ENCODE assay signal across 22 cellular contexts in the genomic region with DNA sequence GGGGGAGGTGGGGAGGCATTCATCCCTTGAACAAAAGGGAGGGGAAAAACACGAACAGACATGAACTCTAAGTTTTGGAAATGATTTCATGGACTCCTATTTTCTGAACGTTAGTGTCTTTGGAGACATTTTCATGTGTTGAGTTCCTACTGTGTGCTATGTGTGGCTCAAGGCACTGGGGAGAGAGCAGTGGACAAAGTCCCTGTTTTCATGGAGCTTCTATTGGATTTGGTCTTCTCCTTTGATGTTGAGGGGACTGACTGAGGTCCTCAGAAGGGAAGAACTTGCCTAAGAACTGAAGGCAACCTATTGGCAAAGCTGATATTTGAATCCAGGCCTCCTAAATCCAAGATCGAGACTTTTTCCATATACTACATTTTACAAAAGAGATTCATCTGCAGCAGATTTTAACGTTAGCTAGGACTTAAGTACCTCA. TPM values are rescaled to one million over a fixed set of nuclear protein-coding genes. Genes with fewer than 3 reads are reported as not detected.
DNase-seq lines count a peak whose midpoint lies in the region; ATAC-seq and TF ChIP-seq lines count a peak whose summit lies in the region.
"Had no signal": no experiment of that assay in that cellular context is flagged by ENCODE, and none has a peak within 500 bp of the region (broad histone marks: within the 10 kb centered on the region; RNA-seq: fewer than 3 reads in every experiment).

No MANE protein-coding gene starts in this region.

- no peaks in the 10 kb centered on the region for H4K20me1 ChIP-seq in PC-3 (ENCODE audit: low read length)

- ATAC-seq in PC-3 = no peak
- no peak for ATAC-seq in right lobe of liver
- ATAC-seq in stimulated activated effector memory CD8-positive, alpha-beta T cell treated with anti-CD3 and anti-CD28 coated beads, Interleukin-12 subunit alpha, Interleukin-12 subunit beta, amount 100 ng/mL, for 72 hours = no peak
- no peak for ATAC-seq in HG02571 (IDR thresholded peaks at IDR 0.05; ENCODE audit: unreplicated experiment)
- ATAC-seq: activated CD4-positive, alpha-beta T cell treated with anti-CD3 and anti-CD28 coated beads for 36 hours; activated naive CD4-positive, alpha-beta T cell treated with anti-CD3 and anti-CD28 coated beads, Interleukin-2, amount 50 U/mL, for 72 hours; naive thymus-derived CD8-positive, alpha-beta T cell; stimulated activated naive CD8-positive, alpha-beta T cell treated with anti-CD3 and anti-CD28 coated beads, Interleukin-15, Interleukin-2, amounts not matched to agents 100 U/mL and 50 U/mL, for 24 hours had no signal

- no peaks in the 10 kb centered on the region for H3K9me2 ChIP-seq in PC-3 (replicated peaks; ENCODE audit: low read length)

- no peak overlapping the region for H3K4me3 Mint-ChIP-seq in stimulated activated effector memory CD8-positive, alpha-beta T cell treated with anti-CD3 and anti-CD28 coated beads, Interleukin-12 subunit alpha, Interleukin-12 subunit beta, amount 100 ng/mL, for 72 hours
- H3K4me3 Mint-ChIP-seq: activated CD4-positive, alpha-beta T cell treated with anti-CD3 and anti-CD28 coated beads for 36 hours; CD4-positive, alpha-beta T cell; naive thymus-derived CD8-positive, alpha-beta T cell had no signal

- H3K27ac Mint-ChIP-seq in stimulated activated effector memory CD8-positive, alpha-beta T cell treated with anti-CD3 and anti-CD28 coated beads, Interleukin-12 subunit alpha, Interleukin-12 subunit beta, amount 100 ng/mL, for 72 hours = peak overlapping the region; percentile 94
- H3K27ac Mint-ChIP-seq: CD4-positive, alpha-beta T cell; progenitor cell of endocrine pancreas had no signal

- CTCF ChIA-PET in PC-3 (lab: Charles Lee) = no interaction called here

- no peaks in the 10 kb centered on the region for H3K9me3 Mint-ChIP-seq in stimulated activated effector memory CD8-positive, alpha-beta T cell treated with anti-CD3 and anti-CD28 coated beads, Interleukin-12 subunit alpha, Interleukin-12 subunit beta, amount 100 ng/mL, for 72 hours
- H3K9me3 Mint-ChIP-seq: CD4-positive, alpha-beta T cell; naive thymus-derived CD8-positive, alpha-beta T cell had no signal

- no peak for TF ChIP-seq CTCF in PC-3 (conservative IDR thresholded peaks at IDR 0.05; ENCODE audit: low read depth, low read length)
- TF ChIP-seq CTCF in breast epithelium (IDR thresholded peaks at IDR 0.05) = no peak
- TF ChIP-seq CTCF in right lobe of liver (IDR thresholded peaks at IDR 0.05) = no peak

- H3F3A ChIP-seq in PC-3 (ENCODE audit: low read length, unreplicated experiment) = peaks cover 13% of the 10 kb centered on the region

- H3K36me3 Mint-ChIP-seq in stimulated activated effector memory CD8-positive, alpha-beta T cell treated with anti-CD3 and anti-CD28 coated beads, Interleukin-12 subunit alpha, Interleukin-12 subunit beta, amount 100 ng/mL, for 72 hours = no peaks in the 10 kb centered on the region
- H3K36me3 Mint-ChIP-seq: naive thymus-derived CD8-positive, alpha-beta T cell had no signal

- H3K9me3 ChIP-seq in PC-3 (ENCODE audit: low read length) = no peaks in the 10 kb centered on the region
- H3K9me3 ChIP-seq in breast epithelium = no peaks in the 10 kb centered on the region
- no peaks in the 10 kb centered on the region for H3K9me3 ChIP-seq in right lobe of liver
- H3K9me3 ChIP-seq: transverse colon had no signal

- 57% methylated on average over 4 of the region's 4 CpGs for WGBS in right lobe of liver (ENCODE audit: insufficient coverage, low coverage, low lambda C conversion rate, missing lambda C conversion rate)

- peaks cover 66% of the 10 kb centered on the region for H3K4me1 Mint-ChIP-seq in stimulated activated effector memory CD8-positive, alpha-beta T cell treated with anti-CD3 and anti-CD28 coated beads, Interleukin-12 subunit alpha, Interleukin-12 subunit beta, amount 100 ng/mL, for 72 hours

- TF ChIP-seq POLR2A in breast epithelium (IDR thresholded peaks at IDR 0.05) (no peak), right lobe of liver (IDR thresholded peaks at IDR 0.05) (no peak)

- no peaks in the 10 kb centered on the region for H3K79me2 ChIP-seq in PC-3 (ENCODE audit: low read length)

- H3K36me3 ChIP-seq in PC-3 (ENCODE audit: low read depth, low read length) (no peaks in the 10 kb centered on the region), breast epithelium (no peaks in the 10 kb centered on the region), right lobe of liver (no peaks in the 10 kb centered on the region)
- H3K36me3 ChIP-seq: transverse colon had no signal

- no peak overlapping the region for H3K4me2 ChIP-seq in PC-3 (ENCODE audit: low read length)

- BruUV-seq in PC-3 (replicated peaks; lab: Mats Ljungman, UMichigan) = no TSS peak

- no peaks in the 10 kb centered on the region for H3K27me3 ChIP-seq in PC-3 (ENCODE audit: low read length)
- no peaks in the 10 kb centered on the region for H3K27me3 ChIP-seq in breast epithelium
- H3K27me3 ChIP-seq in right lobe of liver = no peaks in the 10 kb centered on the region
- H3K27me3 ChIP-seq: transverse colon had no signal

- no peak overlapping the region for H3K4me3 ChIP-seq in PC-3 (ENCODE audit: low read length)
- no peak overlapping the region for H3K4me3 ChIP-seq in breast epithelium
- peak overlapping the region in 2 of 3 donors; percentile 7 to 15 for H3K4me3 ChIP-seq in right lobe of liver
- H3K4me3 ChIP-seq: smooth muscle cell, transverse colon had no signal

- no peak overlapping the region for H3K9ac ChIP-seq in PC-3 (ENCODE audit: low read length)

- peaks cover 41% of the 10 kb centered on the region for H3K4me1 ChIP-seq in PC-3 (ENCODE audit: insufficient read depth, low read length)
- peaks cover 0 to 4% of the 10 kb centered on the region in 2 donors for H3K4me1 ChIP-seq in breast epithelium
- peaks cover 0 to 22% (median 4%) of the 10 kb centered on the region in 4 donors for H3K4me1 ChIP-seq in right lobe of liver

- no peak for DNase-seq in PC-3
- no peak for DNase-seq in breast epithelium (ENCODE audit: low spot score in 2 of 2)
- no peak for DNase-seq in right lobe of liver
- DNase-seq in stimulated activated effector memory CD8-positive, alpha-beta T cell treated with anti-CD3 and anti-CD28 coated beads, Interleukin-12 subunit alpha, Interleukin-12 subunit beta, amount 100 ng/mL, for 72 hours (ENCODE audit: low spot score in 2 of 2) = no peak
- no peak for DNase-seq in NCI-H345 treated with DMSO at 0.1 percent for 48 hours (lab: John Stamatoyannopoulos, UW; ENCODE audit: unreplicated experiment)
- DNase-seq in GM19238 (ENCODE audit: insufficient read length, low spot score) = no peak
- DNase-seq in NCI-H2227 (lab: John Stamatoyannopoulos, UW; ENCODE audit: unreplicated experiment) = no peak
- DNase-seq: CD4-positive, alpha-beta T cell; H7; naive thymus-derived CD8-positive, alpha-beta T cell; NCI-H2171 treated with DMSO at 0.1 percent for 48 hours; OCI-M1; SIG-M5; stimulated activated CD4-positive, alpha-beta T cell treated with anti-CD3 and anti-CD28 coated beads, Interleukin-2, amount 100 ng/mL, for 48 hours; stimulated activated naive CD8-positive, alpha-beta T cell treated with anti-CD3 and anti-CD28 coated beads, Interleukin-15, Interleukin-2, amounts not matched to agents 100 U/mL and 50 U/mL, for 24 hours; T-helper 1 cell; transverse colon had no signal

- POLR2A ChIA-PET in PC-3 (lab: Charles Lee; ENCODE audit: unreplicated experiment) = no interaction called here

- intact Hi-C loops in PC-3 (cut with micrococcal nuclease) = no loop called here
- intact Hi-C loops in breast epithelium (cut with DNase I; ENCODE audit: low total_unique reads) = no loop called here
- intact Hi-C loops in right lobe of liver (cut with DNase I) = no loop called here

- H3K27ac ChIP-seq in PC-3 (ENCODE audit: low read length) = peak overlapping the region; percentile 87
- H3K27ac ChIP-seq in breast epithelium = peak overlapping the region; percentile 66 to 78
- H3K27ac ChIP-seq in right lobe of liver = peak overlapping the region; percentile 12 to 72 (median 66)

- no peak overlapping the region for H2AFZ ChIP-seq in PC-3 (ENCODE audit: low read length)

RNA-seq across cellular contexts. Expression of a gene that starts 30.4 kb away (rescaled TPM):
- total RNA-seq in PC-3 (2014; rRNA removed) (73.6 and 95.1 TPM in 2 replicates), breast epithelium (100 to 1,000 TPM; 119 to 880 (median 379) TPM), right lobe of liver (100 to 1,000 TPM in 3 of 6 experiments, 10 to 100 TPM in 2, 1 to 10 TPM in 1; 9.3 to 116 (median 88.1) TPM)

RNA-seq across cellular contexts. Expression of a gene that starts 53.6 kb away (rescaled TPM):
- 18.3 and 26.1 TPM in 2 replicates for total RNA-seq in PC-3 (2014; rRNA removed)
- total RNA-seq in breast epithelium = 10 to 100 TPM; 24.8 to 54.0 (median 52.4) TPM
- 10 to 100 TPM; 10.2 to 16.3 (median 11.6) TPM for total RNA-seq in right lobe of liver

Comparison
In these comparisons a context has a peak if more than half of its experiments do, and no peak if none do; other contexts are left out.
1. H3K4me3 ChIP-seq: peak in right lobe of liver (2 of 3); none in PC-3 (single experiment) and breast epithelium (0 of 3).
2. Peak in every context shown above with its lines, with median percentiles within 50 percentile points of each other: H3K27ac ChIP-seq.